8 cellular contexts compared by ENCODE assay signal in genomic region chr20:63626424-63627128, GRCh38. TPM values are rescaled to one million over a fixed set of nuclear protein-coding genes. Genes with fewer than 3 reads are reported as not detected.
DNase-seq lines count a peak whose midpoint lies in the region; ATAC-seq and TF ChIP-seq lines count a peak whose summit lies in the region.

GMEB2 (minus strand) TSS chr20:63627101; CDS start chr20:63619397, 7,704 bp downstream.

- DNase-seq in ELR (ENCODE audit: low read depth), result peak; percentile 83
- DNase-seq in SK-N-SH, result peak; percentile 95
- DNase-seq in adrenal gland, result peak; percentile 70 to 82 (median 77)
- no peak for DNase-seq in right atrium auricular region (ENCODE audit: low spot score)
- peak; percentile 86 for DNase-seq in putamen (ENCODE audit: low spot score)
- no peak for DNase-seq in NCI-H446 treated with DMSO at 0.1 percent for 48 hours (lab: John Stamatoyannopoulos, UW)

- H3K4me3 ChIP-seq in SK-N-SH (ENCODE audit: low read depth in 2 of 2, low read length in 1 of 2), result peak within 1 kb of the TSS; percentile 76 to 93
- peak within 1 kb of the TSS; percentile 65 to 99 (median 89) for H3K4me3 ChIP-seq in adrenal gland
- peak within 1 kb of the TSS; percentile 87 to 98 for H3K4me3 ChIP-seq in right atrium auricular region

- POLR2A ChIA-PET in SK-N-SH (lab: Yijun Ruan, JAX), result interaction anchor here (0.6 to 1.6 kb wide), 5 partner anchors 15 to 353 kb away, joined by 3 to 8 read pairs (median 4); partner anchors contain the start of genes HELZ2, PPDPF, RTEL1 and SAMD10

- TF ChIP-seq RAD21 in SK-N-SH (IDR thresholded peaks at IDR 0.05; ENCODE audit: low read length), result no peak

- ATAC-seq in GM21717 (IDR thresholded peaks at IDR 0.05; ENCODE audit: unreplicated experiment), result peak; percentile 33

- H3K4me1 ChIP-seq in SK-N-SH (ENCODE audit: control insufficient read depth in 1 of 2, insufficient read depth in 2 of 2, low read depth in 1 of 2, low read length in 1 of 2) (peaks cover 6 to 8% of the 10 kb centered on the region in 2 experiments; a peak in 2 of 4 replicates), adrenal gland (replicated peaks in 1 of 2) (peaks cover 25 to 27% of the 10 kb centered on the region in 2 donors), right atrium auricular region (peaks cover 0 to 37% of the 10 kb centered on the region in 2 donors)

- H3K36me3 ChIP-seq in KOPT-K1 (ENCODE audit: insufficient read depth, low read length) (no peaks in the 10 kb centered on the region), SK-N-SH (replicated peaks in 1 of 2; ENCODE audit: control insufficient read depth in 1 of 2, insufficient read depth in 2 of 2, low read length in 1 of 2) (no peaks in the 10 kb centered on the region), adrenal gland (replicated peaks in 1 of 2) (no peaks in the 10 kb centered on the region), right atrium auricular region (no peaks in the 10 kb centered on the region)

- H3K9me2 ChIP-seq in SK-N-SH, result no peaks in the 10 kb centered on the region

- peak within 1 kb of the TSS; percentile 96 for H3K9ac ChIP-seq in SK-N-SH

- intact Hi-C loops in adrenal gland (cut with DNase I), result no loop called here

- H4K20me1 ChIP-seq in SK-N-SH (ENCODE audit: insufficient read depth), result no peaks in the 10 kb centered on the region

- H3K27me3 ChIP-seq in SK-N-SH (ENCODE audit: insufficient read depth) (no peaks in the 10 kb centered on the region), adrenal gland (no peaks in the 10 kb centered on the region), right atrium auricular region (no peaks in the 10 kb centered on the region)

- peaks cover 56% of the 10 kb centered on the region for H3K79me2 ChIP-seq in SK-N-SH (ENCODE audit: insufficient read depth)

- CTCF ChIA-PET in SK-N-SH (lab: Yijun Ruan, JAX), result interaction anchor here (0.8 to 1.4 kb wide), 6 partner anchors 9 to 354 kb away, joined by 3 to 5 read pairs (median 4); partner anchors contain the start of gene PRPF6

- H3K9me3 ChIP-seq in KOPT-K1 (ENCODE audit: insufficient read depth, low read length, poor library complexity, severe bottlenecking), result no peaks in the 10 kb centered on the region
- no peaks in the 10 kb centered on the region for H3K9me3 ChIP-seq in SK-N-SH
- H3K9me3 ChIP-seq in adrenal gland (replicated peaks in 1 of 3), result no peaks in the 10 kb centered on the region
- no peaks in the 10 kb centered on the region for H3K9me3 ChIP-seq in right atrium auricular region

- peak within 1 kb of the TSS; percentile 89 for H3K27ac ChIP-seq in KOPT-K1 (ENCODE audit: low read depth, low read length, poor library complexity, severe bottlenecking)
- peak within 1 kb of the TSS; percentile 58 to 90 for H3K27ac ChIP-seq in SK-N-SH (ENCODE audit: low read depth in 2 of 2, low read length in 1 of 2)
- H3K27ac ChIP-seq in adrenal gland, result peak within 1 kb of the TSS; percentile 93 to 100 (median 95)
- peak within 1 kb of the TSS; percentile 98 for H3K27ac ChIP-seq in right atrium auricular region

- H3F3A ChIP-seq in SK-N-SH (replicated peaks; ENCODE audit: insufficient read depth), result no peaks in the 10 kb centered on the region

- TF ChIP-seq EP300 in SK-N-SH (IDR thresholded peaks at IDR 0.05; ENCODE audit: borderline replicate concordance in 1 of 2, low read depth in 1 of 2, low read length in 1 of 2), result peak in 1 of 2 experiments; percentile 37; a peak in 1 of 4 replicates

- H2AFZ ChIP-seq in SK-N-SH (ENCODE audit: low read depth), result no peak within 1 kb of the TSS

- peak within 1 kb of the TSS; percentile 98 for H3K4me2 ChIP-seq in SK-N-SH

- TF ChIP-seq POLR2A in adrenal gland (IDR thresholded peaks at IDR 0.05), result peak; percentile 44 to 51

- TF ChIP-seq CTCF in SK-N-SH (IDR thresholded peaks at IDR 0.05) (no peak), adrenal gland (IDR thresholded peaks at IDR 0.05) (no peak), right atrium auricular region (IDR thresholded peaks at IDR 0.05) (no peak)

- no CpG with 5 or more reads among the region's 114 CpGs for WGBS in SK-N-SH (ENCODE audit: low lambda C conversion rate)
- WGBS in adrenal gland, 4 donors, result 0 to 1% (median 0%) methylated on average over 2 to 112 of the region's 114 CpGs

TF ChIP-seq in SK-N-SH, 30 proteins besides CTCF, POLR2A, EP300 and RAD21:
- TF ChIP-seq MEF2A (IDR thresholded peaks at IDR 0.05; ENCODE audit: borderline replicate concordance, low read depth) (no peak), YY1 (IDR thresholded peaks at IDR 0.05; ENCODE audit: low read depth) (peak; percentile 65; the same call in 1 of the 2 replicates), CHD2 (IDR thresholded peaks at IDR 0.05; ENCODE audit: low read length, partially characterized antibody) (peak; percentile 31), JUND (IDR thresholded peaks at IDR 0.05) (no peak), EZH2phosphoT487 (IDR thresholded peaks at IDR 0.05; ENCODE audit: borderline replicate concordance, low read depth) (no peak), SIN3A (IDR thresholded peaks at IDR 0.05; ENCODE audit: borderline replicate concordance, low read depth, low read length) (no peak), NFIC (IDR thresholded peaks at IDR 0.05; ENCODE audit: borderline replicate concordance) (no peak), TAF1 (IDR thresholded peaks at IDR 0.05; ENCODE audit: borderline replicate concordance, low read depth, low read length) (peak; percentile 32; the same call in 1 of the 2 replicates), FOXM1 (IDR thresholded peaks at IDR 0.05; ENCODE audit: low read depth) (no peak), ELF1 (IDR thresholded peaks at IDR 0.05) (no peak)

RNA-seq across cellular contexts. Expression of gene GMEB2, which starts in this region (rescaled TPM):
- polyA plus RNA-seq in SK-N-SH (2012; rRNA removed) (5.6 and 6.5 TPM in 2 replicates), adrenal gland (10 to 100 TPM in 2 of 3 donors, 1 to 10 TPM in 1; 4.2 to 13.9 (median 13.6) TPM)
- 3.2 and 4.9 TPM in 2 replicates for polyA plus RNA-seq in SK-N-SH (2012; cell fraction: cytosol; rRNA removed)
- polyA plus RNA-seq in SK-N-SH (2012; cell fraction: nucleus; rRNA removed), result 9.9 and 10.9 TPM in 2 replicates
- total RNA-seq in adrenal gland (10 to 100 TPM in 6 of 8 donors, 1 to 10 TPM in 2; 8.8 to 18.2 (median 12.5) TPM), right atrium auricular region (1 to 10 TPM; 5.8 to 9.4 TPM)

Comparison
In these comparisons a context has a peak if more than half of its experiments do, and no peak if none do; other contexts are left out.
1. DNase-seq: peak in ELR (single experiment), SK-N-SH (single experiment), adrenal gland (7 of 7) and putamen (single experiment); none in right atrium auricular region (single experiment) and NCI-H446 treated with DMSO at 0.1 percent for 48 hours (single experiment).
2. Peak in every context shown above with its lines, with median percentiles within 50 percentile points of each other: H3K27ac ChIP-seq and H3K4me3 ChIP-seq.